In the genomic region with DNA sequence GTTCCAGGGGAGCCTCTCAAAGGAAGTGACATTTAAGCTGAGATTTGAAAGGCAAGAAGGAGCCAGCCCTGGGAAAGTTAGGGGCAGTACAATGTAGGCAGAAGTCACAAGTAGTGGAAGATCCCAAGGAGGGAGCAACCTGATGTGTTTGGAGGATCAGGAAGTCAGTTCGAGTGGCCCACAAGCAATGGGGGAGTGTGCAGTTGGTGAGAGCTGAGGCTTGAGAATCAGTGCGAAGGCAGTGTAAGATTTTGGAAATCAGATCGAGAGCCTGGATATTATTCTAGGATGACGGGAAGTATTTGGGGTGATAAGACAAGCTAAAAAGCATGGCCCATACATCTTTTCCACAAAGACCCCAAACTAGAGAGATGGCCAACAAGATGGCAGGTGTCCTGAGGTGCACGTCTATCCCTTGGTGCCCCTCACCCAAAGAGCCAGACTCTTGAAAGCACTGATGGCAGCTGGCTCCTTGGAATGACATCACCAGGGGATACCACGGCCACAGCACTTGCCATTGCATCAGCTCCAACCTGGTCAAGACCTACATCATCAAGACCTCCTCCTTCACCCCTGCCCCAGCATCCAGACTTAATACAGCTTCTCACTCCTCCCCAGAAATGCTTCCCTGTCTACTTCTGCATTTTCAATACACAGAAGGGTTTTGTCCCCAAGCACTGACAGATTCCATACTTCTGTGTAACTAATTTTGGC, we compare ENCODE assay signal across 12 cellular contexts.
DNase-seq lines count a peak whose midpoint lies in the region; ATAC-seq and TF ChIP-seq lines count a peak whose summit lies in the region.
"Had no signal": no experiment of that assay in that cellular context is flagged by ENCODE, and none has a peak within 500 bp of the region (broad histone marks: within the 10 kb centered on the region; RNA-seq: fewer than 3 reads in every experiment).

No MANE protein-coding gene starts in this region.

- no peak for TF ChIP-seq CTCF in CD4-positive, alpha-beta T cell (IDR thresholded peaks at IDR 0.05)
- no peak for TF ChIP-seq CTCF in WTC11 (IDR thresholded peaks at IDR 0.05)
- TF ChIP-seq CTCF in endothelial cell (IDR thresholded peaks at IDR 0.05; ENCODE audit: unreplicated experiment), result no peak

- H3K36me3 Mint-ChIP-seq in CD4-positive, alpha-beta T cell (ENCODE audit: low read depth), result no peaks in the 10 kb centered on the region
- H3K36me3 Mint-ChIP-seq in activated T-helper 17 cell treated with anti-CD3 and anti-CD28 coated beads, Interleukin-2, amount 50 U/mL, for 72 hours (ENCODE audit: low read depth), result peaks cover 53% of the 10 kb centered on the region
- H3K36me3 Mint-ChIP-seq in WTC11 (no peaks in the 10 kb centered on the region), endothelial cell (ENCODE audit: low read depth, unreplicated experiment) (no peaks in the 10 kb centered on the region)

- H3K27me3 Mint-ChIP-seq in CD4-positive, alpha-beta T cell, result no peaks in the 10 kb centered on the region
- H3K27me3 Mint-ChIP-seq in activated T-helper 17 cell treated with anti-CD3 and anti-CD28 coated beads, Interleukin-2, amount 50 U/mL, for 72 hours, result no peaks in the 10 kb centered on the region
- H3K27me3 Mint-ChIP-seq in WTC11 (ENCODE audit: low read depth), result no peaks in the 10 kb centered on the region
- no peaks in the 10 kb centered on the region for H3K27me3 Mint-ChIP-seq in endothelial cell (ENCODE audit: unreplicated experiment)

- no peak for DNase-seq in CD4-positive, alpha-beta T cell
- no peak for DNase-seq in WTC11 (ENCODE audit: low spot score)
- DNase-seq in endothelial cell (ENCODE audit: low spot score), result no peak
- DNase-seq in NCI-H1417 treated with DMSO at 0.1 percent for 48 hours (lab: John Stamatoyannopoulos, UW), result no peak
- no peak for DNase-seq in D341Med (ENCODE audit: low spot score)
- DNase-seq: activated CD4-positive, alpha-beta T cell treated with anti-CD3 and anti-CD28 coated beads for 4 hours; DMS79 treated with DMSO at 0.1 percent for 48 hours; NCI-H226; retina had no signal

- peak overlapping the region; percentile 46 for H3K27ac Mint-ChIP-seq in CD4-positive, alpha-beta T cell
- H3K27ac Mint-ChIP-seq in activated T-helper 17 cell treated with anti-CD3 and anti-CD28 coated beads, Interleukin-2, amount 50 U/mL, for 72 hours, result peak overlapping the region; percentile 73
- H3K27ac Mint-ChIP-seq in WTC11 (no peak overlapping the region), endothelial cell (ENCODE audit: unreplicated experiment) (no peak overlapping the region)

- CTCF ChIA-PET in CD4-positive, alpha-beta T cell (lab: Charles Lee), result no interaction called here
- CTCF ChIA-PET in WTC11 (lab: Charles Lee), result interaction anchor here (1.1 kb wide), 1 partner anchor 170 kb away, joined by 3 read pairs; no protein-coding TSS in a partner anchor

- no peaks in the 10 kb centered on the region for H3K27me3 ChIP-seq in CD4-positive, alpha-beta T cell (ENCODE audit: control insufficient read depth, insufficient read depth, low read length)

- intact Hi-C loops in CD4-positive, alpha-beta T cell (cut with DNase I, micrococcal nuclease), result no loop called here

- H3K4me1 Mint-ChIP-seq in CD4-positive, alpha-beta T cell (ENCODE audit: low read depth), result peaks cover 40% of the 10 kb centered on the region
- H3K4me1 Mint-ChIP-seq in activated T-helper 17 cell treated with anti-CD3 and anti-CD28 coated beads, Interleukin-2, amount 50 U/mL, for 72 hours, result peaks cover 44% of the 10 kb centered on the region
- peaks cover 3% of the 10 kb centered on the region; the same call in 1 of the 2 replicates for H3K4me1 Mint-ChIP-seq in WTC11
- peaks cover 1% of the 10 kb centered on the region for H3K4me1 Mint-ChIP-seq in endothelial cell (ENCODE audit: unreplicated experiment)

- no peaks in the 10 kb centered on the region for H3K9me3 ChIP-seq in CD4-positive, alpha-beta T cell (ENCODE audit: control insufficient read depth, low read length)

- ATAC-seq in CD4-positive, alpha-beta T cell (ENCODE audit: poor library complexity), result no peak
- ATAC-seq in GM19035 (IDR thresholded peaks at IDR 0.05; ENCODE audit: unreplicated experiment) (peak; percentile 16), HG03196 (IDR thresholded peaks at IDR 0.05; ENCODE audit: unreplicated experiment) (peak; percentile 10), WTC11 (no peak)
- no peak for ATAC-seq in activated T-helper 17 cell treated with anti-CD3 and anti-CD28 coated beads, Interleukin-2, amount 50 U/mL, for 72 hours (replicated peaks)

- no peak overlapping the region for H3K4me3 Mint-ChIP-seq in CD4-positive, alpha-beta T cell
- H3K4me3 Mint-ChIP-seq in activated T-helper 17 cell treated with anti-CD3 and anti-CD28 coated beads, Interleukin-2, amount 50 U/mL, for 72 hours, result peak overlapping the region; percentile 40
- H3K4me3 Mint-ChIP-seq in WTC11 (no peak overlapping the region), endothelial cell (ENCODE audit: unreplicated experiment) (no peak overlapping the region)

- H3K9me3 Mint-ChIP-seq in CD4-positive, alpha-beta T cell, result no peaks in the 10 kb centered on the region
- H3K9me3 Mint-ChIP-seq in activated T-helper 17 cell treated with anti-CD3 and anti-CD28 coated beads, Interleukin-2, amount 50 U/mL, for 72 hours, result peaks cover 7% of the 10 kb centered on the region
- peaks cover 4% of the 10 kb centered on the region for H3K9me3 Mint-ChIP-seq in WTC11
- no peaks in the 10 kb centered on the region for H3K9me3 Mint-ChIP-seq in endothelial cell (ENCODE audit: unreplicated experiment)

- H3K27ac ChIP-seq in CD4-positive, alpha-beta T cell (ENCODE audit: low read depth, low read length), result no peak overlapping the region

- POLR2A ChIA-PET in CD4-positive, alpha-beta T cell (lab: Charles Lee), result interaction anchor here (1.3 kb wide), 1 partner anchor 34 kb away, joined by 4 read pairs; no protein-coding TSS in a partner anchor
- POLR2A ChIA-PET in WTC11 (lab: Charles Lee), result no interaction called here

TF ChIP-seq in WTC11, 78 proteins besides CTCF, POLR2A, EP300 and RAD21 (continues in another document):
- TF ChIP-seq, protein P1, sequence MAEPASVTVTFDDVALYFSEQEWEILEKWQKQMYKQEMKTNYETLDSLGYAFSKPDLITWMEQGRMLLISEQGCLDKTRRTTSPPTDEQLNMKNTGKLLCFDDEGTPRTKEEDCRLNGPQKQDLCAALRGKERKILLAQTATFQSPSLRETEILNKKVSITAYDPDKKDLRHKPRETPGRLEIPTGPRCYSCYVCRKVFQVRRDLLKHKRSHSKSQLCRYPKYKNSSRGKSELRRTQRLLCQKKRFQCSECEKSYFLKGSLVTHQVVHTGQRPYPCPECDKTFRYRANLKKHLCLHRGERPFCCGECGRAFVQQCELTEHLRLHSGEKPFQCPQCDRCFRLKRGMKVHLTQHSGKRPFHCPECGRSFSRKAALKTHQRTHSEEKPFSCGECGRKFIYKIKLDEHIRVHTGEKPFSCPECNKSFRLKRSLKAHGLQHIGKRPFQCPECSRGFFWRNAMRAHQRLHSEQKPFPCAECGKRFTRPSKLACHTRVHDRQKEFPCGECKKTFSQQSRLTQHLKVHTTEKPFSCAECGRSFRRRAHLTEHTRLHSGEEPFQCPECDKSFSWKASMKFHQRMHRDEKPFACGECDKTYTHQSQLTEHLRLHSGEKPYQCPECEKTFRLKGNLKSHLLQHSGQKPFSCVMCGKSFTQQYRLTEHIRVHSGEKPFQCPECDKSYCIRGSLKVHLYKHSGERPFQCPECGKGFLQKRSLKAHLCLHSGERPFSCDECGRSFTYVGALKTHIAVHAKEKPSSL (CRISPR knock-in tag; conservative IDR thresholded peaks at IDR 0.05), result no peak
- TF ChIP-seq, protein P2, sequence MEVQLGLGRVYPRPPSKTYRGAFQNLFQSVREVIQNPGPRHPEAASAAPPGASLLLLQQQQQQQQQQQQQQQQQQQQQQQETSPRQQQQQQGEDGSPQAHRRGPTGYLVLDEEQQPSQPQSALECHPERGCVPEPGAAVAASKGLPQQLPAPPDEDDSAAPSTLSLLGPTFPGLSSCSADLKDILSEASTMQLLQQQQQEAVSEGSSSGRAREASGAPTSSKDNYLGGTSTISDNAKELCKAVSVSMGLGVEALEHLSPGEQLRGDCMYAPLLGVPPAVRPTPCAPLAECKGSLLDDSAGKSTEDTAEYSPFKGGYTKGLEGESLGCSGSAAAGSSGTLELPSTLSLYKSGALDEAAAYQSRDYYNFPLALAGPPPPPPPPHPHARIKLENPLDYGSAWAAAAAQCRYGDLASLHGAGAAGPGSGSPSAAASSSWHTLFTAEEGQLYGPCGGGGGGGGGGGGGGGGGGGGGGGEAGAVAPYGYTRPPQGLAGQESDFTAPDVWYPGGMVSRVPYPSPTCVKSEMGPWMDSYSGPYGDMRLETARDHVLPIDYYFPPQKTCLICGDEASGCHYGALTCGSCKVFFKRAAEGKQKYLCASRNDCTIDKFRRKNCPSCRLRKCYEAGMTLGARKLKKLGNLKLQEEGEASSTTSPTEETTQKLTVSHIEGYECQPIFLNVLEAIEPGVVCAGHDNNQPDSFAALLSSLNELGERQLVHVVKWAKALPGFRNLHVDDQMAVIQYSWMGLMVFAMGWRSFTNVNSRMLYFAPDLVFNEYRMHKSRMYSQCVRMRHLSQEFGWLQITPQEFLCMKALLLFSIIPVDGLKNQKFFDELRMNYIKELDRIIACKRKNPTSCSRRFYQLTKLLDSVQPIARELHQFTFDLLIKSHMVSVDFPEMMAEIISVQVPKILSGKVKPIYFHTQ (CRISPR knock-in tag; IDR thresholded peaks at IDR 0.05), result no peak
- TF ChIP-seq, protein P3, sequence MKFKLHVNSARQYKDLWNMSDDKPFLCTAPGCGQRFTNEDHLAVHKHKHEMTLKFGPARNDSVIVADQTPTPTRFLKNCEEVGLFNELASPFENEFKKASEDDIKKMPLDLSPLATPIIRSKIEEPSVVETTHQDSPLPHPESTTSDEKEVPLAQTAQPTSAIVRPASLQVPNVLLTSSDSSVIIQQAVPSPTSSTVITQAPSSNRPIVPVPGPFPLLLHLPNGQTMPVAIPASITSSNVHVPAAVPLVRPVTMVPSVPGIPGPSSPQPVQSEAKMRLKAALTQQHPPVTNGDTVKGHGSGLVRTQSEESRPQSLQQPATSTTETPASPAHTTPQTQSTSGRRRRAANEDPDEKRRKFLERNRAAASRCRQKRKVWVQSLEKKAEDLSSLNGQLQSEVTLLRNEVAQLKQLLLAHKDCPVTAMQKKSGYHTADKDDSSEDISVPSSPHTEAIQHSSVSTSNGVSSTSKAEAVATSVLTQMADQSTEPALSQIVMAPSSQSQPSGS (CRISPR knock-in tag; IDR thresholded peaks at IDR 0.05; ENCODE audit: borderline replicate concordance, low read depth), result no peak
- TF ChIP-seq PRRX2 (CRISPR knock-in tag; IDR thresholded peaks at IDR 0.05), result no peak

Comparison
In these comparisons a context has a peak if more than half of its experiments do, and no peak if none do; other contexts are left out.
1. ATAC-seq: peak in GM19035 (single experiment) and HG03196 (single experiment); none in CD4-positive, alpha-beta T cell (single experiment), activated T-helper 17 cell treated with anti-CD3 and anti-CD28 coated beads, Interleukin-2, amount 50 U/mL, for 72 hours (single experiment) and WTC11 (single experiment).
2. H3K27ac Mint-ChIP-seq: peak in CD4-positive, alpha-beta T cell (single experiment) and activated T-helper 17 cell treated with anti-CD3 and anti-CD28 coated beads, Interleukin-2, amount 50 U/mL, for 72 hours (single experiment); none in WTC11 (single experiment) and endothelial cell (single experiment).